8 cellular contexts compared by ENCODE assay signal in the genomic region with DNA sequence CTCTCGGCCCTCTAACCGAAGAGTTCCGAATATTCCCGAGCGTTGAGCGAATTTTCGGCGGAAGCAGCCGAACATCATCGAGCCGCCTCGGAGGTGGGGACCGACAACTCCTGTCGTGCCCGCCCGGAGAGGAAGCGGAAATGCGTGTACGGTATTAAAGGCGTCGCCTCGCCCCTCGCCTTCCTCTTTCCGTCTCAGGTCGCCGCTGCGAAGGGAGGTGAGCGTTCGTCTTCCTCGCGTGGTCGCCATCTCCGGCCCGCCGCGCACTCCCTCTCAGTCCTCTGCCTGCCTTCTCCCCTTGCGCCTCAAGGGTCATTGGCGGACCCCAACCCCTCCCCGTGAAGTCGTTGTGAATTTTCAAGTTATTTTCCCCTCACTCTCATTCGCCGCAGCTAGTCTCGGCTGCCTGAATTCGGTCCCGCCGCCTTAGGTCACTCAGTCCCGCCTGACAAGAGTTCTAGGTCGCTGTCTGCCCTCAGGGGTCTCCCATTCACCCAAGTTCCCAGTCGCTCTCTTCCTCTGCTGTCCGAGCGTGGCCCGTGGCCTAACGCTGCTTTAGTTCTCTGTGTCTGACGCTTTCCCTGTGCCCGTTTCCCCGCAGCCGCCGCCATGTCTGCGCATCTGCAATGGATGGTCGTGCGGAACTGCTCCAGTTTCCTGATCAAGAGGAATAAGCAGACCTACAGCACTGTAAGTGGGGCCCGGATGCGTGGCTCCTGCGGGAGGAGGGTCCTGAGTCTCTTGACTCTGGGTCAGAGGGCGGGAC. TPM values are rescaled to one million over a fixed set of nuclear protein-coding genes. Genes with fewer than 3 reads are reported as not detected.
DNase-seq lines count a peak whose midpoint lies in the region; ATAC-seq, FAIRE-seq and TF ChIP-seq lines count a peak whose summit lies in the region.

Gene RPL28 (plus strand): TSS at position 184 of the 766 bp plus-strand sequence. CDS start 426 bp downstream, at position 610.

- ATAC-seq in HG03066 (IDR thresholded peaks at IDR 0.05; ENCODE audit: low read depth, unreplicated experiment), result peak; percentile 56

- H3K27me3 ChIP-seq in bronchial epithelial cell (ENCODE audit: control insufficient read depth, insufficient read depth, low read length), result no peaks in the 10 kb centered on the region

- peak; percentile 100 for TF ChIP-seq POLR2A in GM18526 (IDR thresholded peaks at IDR 0.05; ENCODE audit: extremely low read depth, insufficient read length)

- no peak for TF ChIP-seq CTCF in WI38 (IDR thresholded peaks at IDR 0.05; ENCODE audit: low read depth, low read length)
- TF ChIP-seq CTCF in bronchial epithelial cell (IDR thresholded peaks at IDR 0.05; ENCODE audit: insufficient read depth, low read length, severe bottlenecking), result no peak

- FAIRE-seq in A204.1 (lab: Jason Lieb, UNC) (peak; percentile 98), bronchial epithelial cell (lab: Jason Lieb, UNC) (no peak)

- peaks cover 32% of the 10 kb centered on the region for H3K36me3 ChIP-seq in bronchial epithelial cell (ENCODE audit: control insufficient read depth, insufficient read depth, low read length)

- H3K4me3 ChIP-seq in WI38 (ENCODE audit: low read depth, low read length) (peak within 1 kb of the TSS; percentile 97), bronchial epithelial cell (ENCODE audit: low read depth, low read length) (peak within 1 kb of the TSS; percentile 77)

- peak; percentile 100 for DNase-seq in NCI-H2227 (lab: John Stamatoyannopoulos, UW; ENCODE audit: unreplicated experiment)
- peak; percentile 94 for DNase-seq in bronchial epithelial cell (ENCODE audit: low read depth)
- peak; percentile 92 for DNase-seq in iPS-NIHi7 (ENCODE audit: extremely low spot score)
- peak; percentile 93 for DNase-seq in smooth muscle cell of the brain vasculature (ENCODE audit: low read depth, low spot score)

RNA-seq across cellular contexts. Expression of gene RPL28, which starts in this region (rescaled TPM):
- total RNA-seq in bronchial epithelial cell, result 348 and 603 TPM in 2 replicates

Comparison
In these comparisons a context has a peak if more than half of its experiments do, and no peak if none do; other contexts are left out.
1. Peak in every context shown above with its lines: DNase-seq, ATAC-seq and H3K4me3 ChIP-seq.